Comparison of ENCODE assay signal across 22 cellular contexts in genomic region chr15:50380089-50380488, GRCh38.
"Had no signal": no experiment of that assay in that cellular context is flagged by ENCODE, and none has a peak within 500 bp of the region (broad histone marks: within the 10 kb centered on the region; RNA-seq: fewer than 3 reads in every experiment).

No MANE protein-coding gene starts in this region.

- H3K27ac ChIP-seq: cardiac muscle cell, dorsolateral prefrontal cortex, gastroesophageal sphincter, heart right ventricle, psoas muscle, spleen, stomach, testis, upper lobe of left lung had no signal

- H3K36me3 ChIP-seq: cardiac muscle cell, gastroesophageal sphincter, heart right ventricle, spleen, stomach, upper lobe of left lung had no signal

- H3K27me3 ChIP-seq: cardiac muscle cell, dorsolateral prefrontal cortex, gastroesophageal sphincter, heart right ventricle, spleen, stomach, testis, upper lobe of left lung had no signal

- H3K4me1 ChIP-seq: gastroesophageal sphincter, heart right ventricle, psoas muscle, stomach, testis, upper lobe of left lung had no signal

- H3K4me3 ChIP-seq: cardiac muscle cell, dorsolateral prefrontal cortex, gastroesophageal sphincter, heart right ventricle, lung, psoas muscle, spleen, stomach, testis, upper lobe of left lung had no signal

- DNase-seq: activated CD4-positive, alpha-beta T cell treated with anti-CD3 and anti-CD28 coated beads, Interleukin-2, amount 50 U/mL, for 1 hour; activated CD8-positive, alpha-beta memory T cell treated with anti-CD3 and anti-CD28 coated beads for 24 hours; activated naive CD4-positive, alpha-beta T cell; activated naive CD8-positive, alpha-beta T cell treated with anti-CD3 and anti-CD28 coated beads, Interleukin-2, amount 10 ng/mL, durations not matched to agents 7 days and 5 days; aorta; dorsolateral prefrontal cortex; heart right ventricle; midbrain; psoas muscle; spleen; stomach; T-helper 1 cell; T1000; testis; upper lobe of left lung had no signal

- H3K27ac Mint-ChIP-seq: activated naive CD8-positive, alpha-beta T cell treated with anti-CD3 and anti-CD28 coated beads, Interleukin-2, amount 10 ng/mL, durations not matched to agents 7 days and 5 days; activated T-helper 1 cell treated with anti-CD3 and anti-CD28 coated beads, Interleukin-12 subunit alpha, Interleukin-12 subunit beta, Interleukin-2, Interleukin-4 antibody, amounts not matched to agents 30 ng/mL and 10 ng/mL and 1 ng/mL, durations not matched to agents 14 hours and 24 hours and 36 hours had no signal

- H3K4me1 Mint-ChIP-seq: neural crest cell had no signal

- H3K9me3 ChIP-seq: gastroesophageal sphincter, heart right ventricle, psoas muscle, spleen, stomach, testis, upper lobe of left lung had no signal

- H3K9me3 Mint-ChIP-seq: activated naive CD8-positive, alpha-beta T cell treated with anti-CD3 and anti-CD28 coated beads, Interleukin-2, amount 10 ng/mL, durations not matched to agents 7 days and 5 days; activated T-helper 1 cell treated with anti-CD3 and anti-CD28 coated beads, Interleukin-12 subunit alpha, Interleukin-12 subunit beta, Interleukin-2, Interleukin-4 antibody, amounts not matched to agents 30 ng/mL and 10 ng/mL and 1 ng/mL, durations not matched to agents 14 hours and 24 hours and 36 hours; neural crest cell had no signal

- H3K4me3 Mint-ChIP-seq: activated naive CD8-positive, alpha-beta T cell treated with anti-CD3 and anti-CD28 coated beads, Interleukin-2, amount 10 ng/mL, durations not matched to agents 7 days and 5 days; activated T-helper 1 cell treated with anti-CD3 and anti-CD28 coated beads, Interleukin-12 subunit alpha, Interleukin-12 subunit beta, Interleukin-2, Interleukin-4 antibody, amounts not matched to agents 30 ng/mL and 10 ng/mL and 1 ng/mL, durations not matched to agents 14 hours and 24 hours and 36 hours; neural crest cell had no signal

- H3K27me3 Mint-ChIP-seq: activated naive CD8-positive, alpha-beta T cell treated with anti-CD3 and anti-CD28 coated beads, Interleukin-2, amount 10 ng/mL, durations not matched to agents 7 days and 5 days had no signal

- FAIRE-seq: endometrium, islet of Langerhans had no signal
